8 cellular contexts compared by ENCODE assay signal in genomic region chr9:83219154-83219923, GRCh38.
DNase-seq lines count a peak whose midpoint lies in the region; ATAC-seq, FAIRE-seq and TF ChIP-seq lines count a peak whose summit lies in the region.

No MANE protein-coding gene starts in this region.

- BruUV-seq in endothelial cell of umbilical vein (replicated peaks; lab: Mats Ljungman, UMichigan) = TSS peak; percentile 49

- peak overlapping the region; percentile 66 for H3K27ac ChIP-seq in endothelial cell of umbilical vein (ENCODE audit: insufficient read depth, low read depth, low read length)
- peak overlapping the region; percentile 70 for H3K27ac ChIP-seq in lower lobe of right lung

- intact Hi-C loops in CD14-positive monocyte (cut with micrococcal nuclease) = no loop called here
- intact Hi-C loops in endothelial cell of umbilical vein (cut with micrococcal nuclease) = loop anchor here (1.0 to 10.0 kb wide), 9 partner anchors 48 to 695 kb away; partner anchors contain the start of genes FRMD3 and UBQLN1
- intact Hi-C loops in lower lobe of right lung (cut with DNase I) = no loop called here

- H3K36me3 ChIP-seq in endothelial cell of umbilical vein (ENCODE audit: control insufficient read depth in 2 of 2, extremely low read depth in 1 of 2, insufficient read depth in 2 of 2, low read length in 2 of 2) (no peaks in the 10 kb centered on the region), lower lobe of right lung (no peaks in the 10 kb centered on the region)

- H3K4me3 ChIP-seq in endothelial cell of umbilical vein (replicated peaks in 1 of 3; ENCODE audit: insufficient read depth in 1 of 3, low read depth in 1 of 3, low read length in 3 of 3) (peak overlapping the region; percentile 45 to 100 (median 98)), lower lobe of right lung (peak overlapping the region; percentile 65)

- no peaks in the 10 kb centered on the region for H3K27me3 ChIP-seq in endothelial cell of umbilical vein (ENCODE audit: control insufficient read depth in 2 of 2, insufficient read depth in 2 of 2, low read length in 2 of 2)
- no peaks in the 10 kb centered on the region for H3K27me3 ChIP-seq in lower lobe of right lung (ENCODE audit: low read depth)

- H3K79me2 ChIP-seq in endothelial cell of umbilical vein (ENCODE audit: control insufficient read depth, insufficient read depth, low read length) = no peaks in the 10 kb centered on the region

- TF ChIP-seq CTCF in CD14-positive monocyte (IDR thresholded peaks at IDR 0.05) (peak; percentile 48), endothelial cell of umbilical vein (IDR thresholded peaks at IDR 0.05; ENCODE audit: extremely low read depth in 1 of 2, insufficient read depth in 1 of 2, low read depth in 1 of 2, low read length in 2 of 2) (peak; percentile 43 to 63), lower lobe of right lung (IDR thresholded peaks at IDR 0.05) (peak; percentile 74)

- H3K9me1 ChIP-seq in endothelial cell of umbilical vein (replicated peaks; ENCODE audit: control insufficient read depth, extremely low read depth, insufficient read depth, low read length) = no peaks in the 10 kb centered on the region

- peaks cover 11% of the 10 kb centered on the region for H3K4me1 Mint-ChIP-seq in CD14-positive monocyte
- no peaks in the 10 kb centered on the region for H3K4me1 Mint-ChIP-seq in stimulated activated naive CD8-positive, alpha-beta T cell treated with anti-CD3 and anti-CD28 coated beads, Interleukin-15, Interleukin-2, amounts not matched to agents 100 ng/mL and 50 ng/mL, for 24 hours (ENCODE audit: low read depth)

- H2AFZ ChIP-seq in endothelial cell of umbilical vein (ENCODE audit: low read depth, low read length) = peak overlapping the region; percentile 98

- H4K20me1 ChIP-seq in endothelial cell of umbilical vein (replicated peaks; ENCODE audit: control insufficient read depth, extremely low read depth, insufficient read depth, low read length) = no peaks in the 10 kb centered on the region

- peaks cover 4 to 15% (median 15%) of the 10 kb centered on the region in 3 donors for H3K27me3 Mint-ChIP-seq in CD14-positive monocyte (ENCODE audit: low read depth in 3 of 3)
- peaks cover 49% of the 10 kb centered on the region for H3K27me3 Mint-ChIP-seq in stimulated activated naive CD8-positive, alpha-beta T cell treated with anti-CD3 and anti-CD28 coated beads, Interleukin-15, Interleukin-2, amounts not matched to agents 100 ng/mL and 50 ng/mL, for 24 hours

- no peak for FAIRE-seq in GM19239 (lab: Jason Lieb, UNC)
- FAIRE-seq in endothelial cell of umbilical vein (lab: Jason Lieb, UNC) = peak; percentile 96

- H3K4me1 ChIP-seq in endothelial cell of umbilical vein (ENCODE audit: control insufficient read depth, extremely low read depth, insufficient read depth, low read length) (peaks cover 23% of the 10 kb centered on the region), lower lobe of right lung (peaks cover 13% of the 10 kb centered on the region)

- H3K9me3 ChIP-seq in endothelial cell of umbilical vein (replicated peaks; ENCODE audit: control insufficient read depth, insufficient read depth, low read length) (no peaks in the 10 kb centered on the region), lower lobe of right lung (no peaks in the 10 kb centered on the region)

- dilution Hi-C loops in endothelial cell of umbilical vein (cut with MboI; ENCODE audit: extremely low pct_ligation_motif_present, low sequenced_read_pairs) = no loop called here

- H3K9me3 Mint-ChIP-seq in CD14-positive monocyte = peaks cover 0 to 7% (median 4%) of the 10 kb centered on the region in 7 donors
- no peaks in the 10 kb centered on the region for H3K9me3 Mint-ChIP-seq in stimulated activated naive CD8-positive, alpha-beta T cell treated with anti-CD3 and anti-CD28 coated beads, Interleukin-15, Interleukin-2, amounts not matched to agents 100 ng/mL and 50 ng/mL, for 24 hours

- H3K9ac ChIP-seq in endothelial cell of umbilical vein (replicated peaks; ENCODE audit: extremely low read depth, insufficient read depth, low read length) = peak overlapping the region; percentile 90

- peak overlapping the region; percentile 50 to 93 (median 80) for H3K27ac Mint-ChIP-seq in CD14-positive monocyte
- no peak overlapping the region for H3K27ac Mint-ChIP-seq in stimulated activated naive CD8-positive, alpha-beta T cell treated with anti-CD3 and anti-CD28 coated beads, Interleukin-15, Interleukin-2, amounts not matched to agents 100 ng/mL and 50 ng/mL, for 24 hours

- H3K36me3 Mint-ChIP-seq in CD14-positive monocyte = no peaks in the 10 kb centered on the region
- no peaks in the 10 kb centered on the region for H3K36me3 Mint-ChIP-seq in stimulated activated naive CD8-positive, alpha-beta T cell treated with anti-CD3 and anti-CD28 coated beads, Interleukin-15, Interleukin-2, amounts not matched to agents 100 ng/mL and 50 ng/mL, for 24 hours (ENCODE audit: low read depth)

- POLR2A ChIA-PET in endothelial cell of umbilical vein (lab: Charles Lee) = no interaction called here

- ATAC-seq in lower lobe of right lung = peak; percentile 96 to 97

- CTCF ChIA-PET in endothelial cell of umbilical vein (lab: Charles Lee) = interaction anchor here (0.6 to 3.7 kb wide), 50 partner anchors 8 to 1096 kb away, joined by 3 to 267 read pairs (median 4); partner anchors contain the start of genes FRMD3 and IDNK

- TF ChIP-seq POLR2A in endothelial cell of umbilical vein (IDR thresholded peaks at IDR 0.05; ENCODE audit: low read depth, low read length) = peak; percentile 41

- DNase-seq in CD14-positive monocyte (ENCODE audit: low spot score) (peak; percentile 64), GM19239 (ENCODE audit: insufficient read length, low spot score) (peak; percentile 9), M059J (ENCODE audit: low read depth) (peak; percentile 86), SK-N-DZ (ENCODE audit: low spot score) (peak; percentile 60), endothelial cell of umbilical vein (ENCODE audit: low read depth, low spot score) (peak; percentile 84), lower lobe of right lung (peak; percentile 87), GF-D8 (lab: John Stamatoyannopoulos, UW) (no peak)

- peak overlapping the region; percentile 85 for H3K4me2 ChIP-seq in endothelial cell of umbilical vein (ENCODE audit: insufficient read depth, low read length)

- H3K4me3 Mint-ChIP-seq in CD14-positive monocyte = peak overlapping the region; percentile 96 to 99
- peak overlapping the region; percentile 75 for H3K4me3 Mint-ChIP-seq in stimulated activated naive CD8-positive, alpha-beta T cell treated with anti-CD3 and anti-CD28 coated beads, Interleukin-15, Interleukin-2, amounts not matched to agents 100 ng/mL and 50 ng/mL, for 24 hours

TF ChIP-seq in endothelial cell of umbilical vein, 7 proteins besides CTCF, POLR2A, EP300 and RAD21:
- no peak for TF ChIP-seq FOS (IDR thresholded peaks at IDR 0.05; ENCODE audit: borderline replicate concordance, insufficient read depth, low read length)
